Comparison of ENCODE assay signal across 17 cellular contexts in the genomic region with DNA sequence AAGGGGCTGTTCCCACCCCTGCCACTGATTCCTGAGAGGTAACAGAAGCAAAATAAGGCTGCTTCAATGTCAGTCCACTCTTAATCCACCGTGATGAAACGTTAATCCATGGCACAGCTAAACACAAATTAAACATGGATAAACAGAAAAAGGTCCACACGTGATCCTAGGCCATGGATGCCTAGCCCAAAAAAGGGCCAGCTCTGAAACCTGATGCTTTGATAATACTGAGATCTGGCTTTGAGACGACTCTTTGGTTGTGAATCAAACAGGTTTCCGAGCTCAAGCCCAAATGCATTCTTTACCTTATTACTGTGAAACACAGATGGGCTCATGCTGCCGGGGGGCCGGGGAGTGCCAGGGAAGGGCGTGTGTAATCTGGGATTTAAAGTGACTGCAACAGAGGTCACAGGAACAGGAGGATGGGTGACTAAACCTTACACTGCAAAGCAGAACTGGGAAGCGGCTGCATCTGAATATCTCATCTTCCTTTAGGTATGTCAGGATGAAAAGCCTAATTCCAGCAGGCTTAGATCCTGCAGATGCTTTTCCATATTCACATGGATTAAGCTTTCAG.
DNase-seq lines count a peak whose midpoint lies in the region; ATAC-seq and TF ChIP-seq lines count a peak whose summit lies in the region.
"Had no signal": no experiment of that assay in that cellular context is flagged by ENCODE, and none has a peak within 500 bp of the region (broad histone marks: within the 10 kb centered on the region; RNA-seq: fewer than 3 reads in every experiment).

No MANE protein-coding gene starts in this region.

- POLR2A ChIA-PET in activated CD8-positive, alpha-beta T cell treated with anti-CD3 and anti-CD28 coated beads for 36 hours (lab: Charles Lee): interaction anchor here (0.7 kb wide), 1 partner anchor 12 kb away, joined by 3 read pairs; no protein-coding TSS in a partner anchor

- H3K36me3 ChIP-seq in adipocyte (ENCODE audit: control insufficient read depth, insufficient read depth, low read length, severe bottlenecking) (peaks cover 4% of the 10 kb centered on the region), skeletal muscle tissue (ENCODE audit: control insufficient read depth in 3 of 3, insufficient read depth in 3 of 3, low read length in 3 of 3) (peaks cover 0 to 5% (median 3%) of the 10 kb centered on the region in 3 donors), upper lobe of left lung (peaks cover 0 to 27% (median 19%) of the 10 kb centered on the region in 4 donors)

- H3K36me3 Mint-ChIP-seq in activated CD8-positive, alpha-beta T cell treated with anti-CD3 and anti-CD28 coated beads for 36 hours (ENCODE audit: low read depth): no peaks in the 10 kb centered on the region

- no peaks in the 10 kb centered on the region for H3K9me3 ChIP-seq in adipocyte (ENCODE audit: control insufficient read depth, low read length)
- H3K9me3 ChIP-seq in skeletal muscle tissue (ENCODE audit: control insufficient read depth in 3 of 3, low read length in 3 of 3): no peaks in the 10 kb centered on the region
- H3K9me3 ChIP-seq in upper lobe of left lung: no peaks in the 10 kb centered on the region
- H3K9me3 ChIP-seq: Caco-2, left lung had no signal

- TF ChIP-seq POLR2A in upper lobe of left lung (IDR thresholded peaks at IDR 0.05): no peak

- H3K9me3 Mint-ChIP-seq in activated CD8-positive, alpha-beta T cell treated with anti-CD3 and anti-CD28 coated beads for 36 hours: no peaks in the 10 kb centered on the region
- H3K9me3 Mint-ChIP-seq: activated T-cell treated with anti-CD3 and anti-CD28 coated beads, Interleukin-2, amount 50 U/mL, for 72 hours; central memory CD8-positive, alpha-beta T cell; stimulated activated naive CD8-positive, alpha-beta T cell treated with anti-CD3 and anti-CD28 coated beads, Interleukin-15, amount 100 ng/mL, for 72 hours had no signal

- H3K9ac ChIP-seq in adipocyte (ENCODE audit: low read length) (no peak overlapping the region), skeletal muscle tissue (ENCODE audit: low read depth in 1 of 3, low read length in 3 of 3) (peak overlapping the region; percentile 5 to 72 (median 51))

- no peak for TF ChIP-seq EP300 in upper lobe of left lung (IDR thresholded peaks at IDR 0.05)

- intact Hi-C loops in activated CD8-positive, alpha-beta T cell treated with anti-CD3 and anti-CD28 coated beads for 36 hours (cut with micrococcal nuclease): no loop called here

- 78 to 88% methylated on average over 9 of the region's 9 CpGs for WGBS in upper lobe of left lung, 2 donors

- H3K27ac Mint-ChIP-seq in activated CD8-positive, alpha-beta T cell treated with anti-CD3 and anti-CD28 coated beads for 36 hours: no peak overlapping the region
- H3K27ac Mint-ChIP-seq: activated T-cell treated with anti-CD3 and anti-CD28 coated beads, Interleukin-2, amount 50 U/mL, for 72 hours; stimulated activated naive CD8-positive, alpha-beta T cell treated with anti-CD3 and anti-CD28 coated beads, Interleukin-15, amount 100 ng/mL, for 72 hours had no signal

- TF ChIP-seq CTCF in HFF-Myc (IDR thresholded peaks at IDR 0.05; ENCODE audit: low read depth, low read length, missing control alignments): no peak
- no peak for TF ChIP-seq CTCF in foreskin fibroblast (IDR thresholded peaks at IDR 0.05; ENCODE audit: low read depth, low read length)
- no peak for TF ChIP-seq CTCF in upper lobe of left lung (IDR thresholded peaks at IDR 0.05)
- TF ChIP-seq CTCF in activated CD8-positive, alpha-beta T cell treated with anti-CD3 and anti-CD28 coated beads for 36 hours (IDR thresholded peaks at IDR 0.05): no peak

- ATAC-seq in upper lobe of left lung (ENCODE audit: low FRiP score in 2 of 2): no peak
- ATAC-seq in activated CD8-positive, alpha-beta T cell treated with anti-CD3 and anti-CD28 coated beads for 36 hours: no peak
- ATAC-seq: activated T-cell treated with anti-CD3 and anti-CD28 coated beads, Interleukin-2, amount 50 U/mL, for 72 hours; left lung; stimulated activated naive CD8-positive, alpha-beta T cell treated with anti-CD3 and anti-CD28 coated beads, Interleukin-15, amount 100 ng/mL, for 72 hours had no signal

- H3K27me3 ChIP-seq in adipocyte (replicated peaks; ENCODE audit: control insufficient read depth, insufficient read depth, low read length) (no peaks in the 10 kb centered on the region), skeletal muscle tissue (ENCODE audit: control insufficient read depth in 3 of 3, insufficient read depth in 3 of 3, low read length in 3 of 3) (no peaks in the 10 kb centered on the region), upper lobe of left lung (no peaks in the 10 kb centered on the region)
- H3K27me3 ChIP-seq: left lung had no signal

- peaks cover 8% of the 10 kb centered on the region for H3K4me1 ChIP-seq in adipocyte (ENCODE audit: control insufficient read depth, insufficient read depth, low read length)
- H3K4me1 ChIP-seq in skeletal muscle tissue (ENCODE audit: control insufficient read depth in 3 of 3, insufficient read depth in 3 of 3, low read length in 3 of 3): peaks cover 39 to 76% (median 65%) of the 10 kb centered on the region in 3 donors
- H3K4me1 ChIP-seq in upper lobe of left lung: peaks cover 11 to 26% (median 20%) of the 10 kb centered on the region in 4 donors

- CTCF ChIA-PET in activated CD8-positive, alpha-beta T cell treated with anti-CD3 and anti-CD28 coated beads for 36 hours (lab: Charles Lee): interaction anchor here (1.0 kb wide), 1 partner anchor 20 kb away, joined by 3 read pairs; no protein-coding TSS in a partner anchor

- no peaks in the 10 kb centered on the region for H3K4me1 Mint-ChIP-seq in activated CD8-positive, alpha-beta T cell treated with anti-CD3 and anti-CD28 coated beads for 36 hours (ENCODE audit: low read depth)
- H3K4me1 Mint-ChIP-seq: central memory CD8-positive, alpha-beta T cell; stimulated activated naive CD8-positive, alpha-beta T cell treated with anti-CD3 and anti-CD28 coated beads, Interleukin-15, amount 100 ng/mL, for 72 hours had no signal

- H3K4me3 ChIP-seq in HFF-Myc (replicated peaks; ENCODE audit: low read depth, low read length): no peak overlapping the region
- no peak overlapping the region for H3K4me3 ChIP-seq in adipocyte (ENCODE audit: low read length)
- H3K4me3 ChIP-seq in foreskin fibroblast (ENCODE audit: low read depth in 1 of 2, low read length in 2 of 2): no peak overlapping the region
- peak overlapping the region in 1 of 3 donors; percentile 15 for H3K4me3 ChIP-seq in skeletal muscle tissue (ENCODE audit: low read length in 3 of 3)
- no peak overlapping the region for H3K4me3 ChIP-seq in upper lobe of left lung
- H3K4me3 ChIP-seq: left lung had no signal

- no peaks in the 10 kb centered on the region for H3K27me3 Mint-ChIP-seq in activated CD8-positive, alpha-beta T cell treated with anti-CD3 and anti-CD28 coated beads for 36 hours
- H3K27me3 Mint-ChIP-seq: stimulated activated naive CD8-positive, alpha-beta T cell treated with anti-CD3 and anti-CD28 coated beads, Interleukin-15, amount 100 ng/mL, for 72 hours had no signal

- H3K4me3 Mint-ChIP-seq in activated CD8-positive, alpha-beta T cell treated with anti-CD3 and anti-CD28 coated beads for 36 hours: no peak overlapping the region
- H3K4me3 Mint-ChIP-seq: activated T-cell treated with anti-CD3 and anti-CD28 coated beads, Interleukin-2, amount 50 U/mL, for 72 hours; central memory CD8-positive, alpha-beta T cell; stimulated activated naive CD8-positive, alpha-beta T cell treated with anti-CD3 and anti-CD28 coated beads, Interleukin-15, amount 100 ng/mL, for 72 hours had no signal

- H3K27ac ChIP-seq in skeletal muscle tissue (ENCODE audit: low read depth, low read length) (peak overlapping the region; percentile 49), upper lobe of left lung (no peak overlapping the region)
- H3K27ac ChIP-seq: left lung had no signal

- DNase-seq in HFF-Myc (ENCODE audit: extremely low read depth, low read depth): peak; percentile 25
- peak; percentile 64 for DNase-seq in adipocyte (ENCODE audit: low read depth)
- DNase-seq in foreskin fibroblast: peak; percentile 65 to 89
- DNase-seq in upper lobe of left lung: no peak
- DNase-seq in DMS53 treated with DMSO at 0.1 percent for 48 hours (lab: John Stamatoyannopoulos, UW; ENCODE audit: unreplicated experiment): no peak
- no peak for DNase-seq in activated CD8-positive, alpha-beta T cell treated with anti-CD3 and anti-CD28 coated beads for 36 hours
- DNase-seq: activated CD4-positive, alpha-beta T cell treated with anti-CD3 and anti-CD28 coated beads for 1 hour; activated T-cell treated with anti-CD3 and anti-CD28 coated beads, Interleukin-2, amount 50 U/mL, for 72 hours; Caco-2; left lung; NCI-H1436 treated with DMSO at 0.1 percent for 48 hours; NCI-H774; occipital lobe; stimulated activated CD4-positive, alpha-beta T cell treated with anti-CD3 and anti-CD28 coated beads, Interleukin-2, amount 100 ng/mL, for 48 hours; stimulated activated naive CD8-positive, alpha-beta T cell treated with anti-CD3 and anti-CD28 coated beads, Interleukin-15, amount 100 ng/mL, for 72 hours had no signal

Comparison
In these comparisons a context has a peak if more than half of its experiments do, and no peak if none do; other contexts are left out.
1. DNase-seq: peak in HFF-Myc (single experiment), adipocyte (single experiment) and foreskin fibroblast (2 of 2); none in upper lobe of left lung (0 of 2), DMS53 treated with DMSO at 0.1 percent for 48 hours (single experiment) and activated CD8-positive, alpha-beta T cell treated with anti-CD3 and anti-CD28 coated beads for 36 hours (single experiment).